8 cellular contexts compared by ENCODE assay signal in genomic region chr17:30824002-30824355, GRCh38. TPM values are rescaled to one million over a fixed set of nuclear protein-coding genes. Genes with fewer than 3 reads are reported as not detected.
DNase-seq lines count a peak whose midpoint lies in the region; ATAC-seq and TF ChIP-seq lines count a peak whose summit lies in the region.

No MANE protein-coding gene starts in this region.

- no peaks in the 10 kb centered on the region for H4K20me1 ChIP-seq in SK-N-SH (ENCODE audit: insufficient read depth)

- TF ChIP-seq POLR2A in upper lobe of left lung (IDR thresholded peaks at IDR 0.05): no peak

- intact Hi-C loops in CD4-positive, alpha-beta T cell (cut with DNase I, micrococcal nuclease): loop anchor here (1.0 to 10.0 kb wide), 8 partner anchors 15 to 709 kb away; partner anchors contain the start of genes EVI2B (in 2 of the 2), CPD (in 1 of the 2), GOSR1 (in 1 of the 2) and NSRP1 (in 1 of the 2)

- no peaks in the 10 kb centered on the region for H3K27me3 ChIP-seq in CD4-positive, alpha-beta T cell (ENCODE audit: control insufficient read depth, insufficient read depth, low read length)
- H3K27me3 ChIP-seq in H7 (ENCODE audit: control insufficient read depth, insufficient read depth, low read length) (no peaks in the 10 kb centered on the region), SK-N-SH (ENCODE audit: insufficient read depth) (no peaks in the 10 kb centered on the region), mesenchymal stem cell (ENCODE audit: control insufficient read depth in 1 of 2, insufficient read depth in 1 of 2, low read length in 2 of 2) (no peaks in the 10 kb centered on the region), upper lobe of left lung (no peaks in the 10 kb centered on the region)

- no peaks in the 10 kb centered on the region for H3K36me3 ChIP-seq in H7 (replicated peaks; ENCODE audit: control insufficient read depth, insufficient read depth, low read length)
- H3K36me3 ChIP-seq in SK-N-SH (replicated peaks in 1 of 2; ENCODE audit: control insufficient read depth in 1 of 2, insufficient read depth in 2 of 2, low read length in 1 of 2): peaks cover 0 to 2% of the 10 kb centered on the region in 2 experiments
- peaks cover 0 to 3% of the 10 kb centered on the region in 2 experiments for H3K36me3 ChIP-seq in mesenchymal stem cell (ENCODE audit: control insufficient read depth in 1 of 2, insufficient read depth in 2 of 2, low read depth in 1 of 2, low read length in 2 of 2)
- H3K36me3 ChIP-seq in upper lobe of left lung: no peaks in the 10 kb centered on the region

- H3K23ac ChIP-seq in mesenchymal stem cell (ENCODE audit: low read length in 2 of 2): no peak overlapping the region

- H2BK5ac ChIP-seq in mesenchymal stem cell (ENCODE audit: low read depth, low read length, poor library complexity, severe bottlenecking): no peak overlapping the region

- H3K27me3 Mint-ChIP-seq in CD4-positive, alpha-beta T cell: no peaks in the 10 kb centered on the region

- H3K9me3 Mint-ChIP-seq in CD4-positive, alpha-beta T cell: no peaks in the 10 kb centered on the region

- H3K4me1 ChIP-seq in SK-N-SH (ENCODE audit: control insufficient read depth in 1 of 2, insufficient read depth in 2 of 2, low read depth in 1 of 2, low read length in 1 of 2) (peaks cover 0 to 9% of the 10 kb centered on the region in 2 experiments; a peak in 2 of 4 replicates), mesenchymal stem cell (ENCODE audit: control insufficient read depth, insufficient read depth, low read depth, low read length) (peaks cover 6% of the 10 kb centered on the region), upper lobe of left lung (peaks cover 31 to 53% (median 40%) of the 10 kb centered on the region in 4 donors)

- peaks cover 3% of the 10 kb centered on the region for H3K79me1 ChIP-seq in mesenchymal stem cell (replicated peaks; ENCODE audit: low read length, poor library complexity, severe bottlenecking)

- H3K27ac Mint-ChIP-seq in CD4-positive, alpha-beta T cell: peak overlapping the region; percentile 83

- CTCF ChIA-PET in CD4-positive, alpha-beta T cell (lab: Charles Lee): interaction anchor here (0.6 to 8.4 kb wide), 12 partner anchors 9 to 489 kb away, joined by 3 to 160 read pairs (median 8); no protein-coding TSS in a partner anchor
- CTCF ChIA-PET in SK-N-SH (lab: Yijun Ruan, JAX): interaction anchor here (0.8 to 1.9 kb wide), 5 partner anchors 14 to 115 kb away, joined by 3 to 6 read pairs (median 4); no protein-coding TSS in a partner anchor

- H3K9ac ChIP-seq in SK-N-SH (peak overlapping the region; percentile 90), mesenchymal stem cell (ENCODE audit: low read length) (peak overlapping the region; percentile 86)

- H3K4me2 ChIP-seq in SK-N-SH (peak overlapping the region; percentile 85), mesenchymal stem cell (ENCODE audit: low read length, poor library complexity, severe bottlenecking) (peak overlapping the region; percentile 57)

- peaks cover 17% of the 10 kb centered on the region for H3F3A ChIP-seq in SK-N-SH (replicated peaks; ENCODE audit: insufficient read depth)

- peak overlapping the region in 1 of 2 experiments; percentile 49 for H2BK12ac ChIP-seq in mesenchymal stem cell (ENCODE audit: low read length in 2 of 2)

- H2AK5ac ChIP-seq in mesenchymal stem cell (ENCODE audit: low read length, severe bottlenecking): no peak overlapping the region

- peak in 2 of 10 experiments; percentile 20 to 37 for DNase-seq in CD4-positive, alpha-beta T cell
- DNase-seq in H7 (peak; percentile 84), SK-N-SH (peak; percentile 68), dermis blood vessel endothelial cell (peak; percentile 28), mesenchymal stem cell (no peak), upper lobe of left lung (no peak), AML-193 (lab: John Stamatoyannopoulos, UW) (no peak), HT-29 (ENCODE audit: low spot score) (no peak)

- H3K14ac ChIP-seq in mesenchymal stem cell (ENCODE audit: low read length in 2 of 2): no peak overlapping the region

- TF ChIP-seq EP300 in SK-N-SH (IDR thresholded peaks at IDR 0.05; ENCODE audit: borderline replicate concordance in 1 of 2, low read depth in 1 of 2, low read length in 1 of 2) (no peak), upper lobe of left lung (IDR thresholded peaks at IDR 0.05) (no peak)

- peak overlapping the region; percentile 64 for H4K91ac ChIP-seq in mesenchymal stem cell (ENCODE audit: low read length)

- H3K4ac ChIP-seq in mesenchymal stem cell (ENCODE audit: low read depth in 1 of 2, low read length in 2 of 2): no peak overlapping the region

- ATAC-seq in CD4-positive, alpha-beta T cell (ENCODE audit: poor library complexity): no peak
- peak in 1 of 2 donors; percentile 31 for ATAC-seq in upper lobe of left lung (ENCODE audit: low FRiP score in 2 of 2)

- H2BK120ac ChIP-seq in mesenchymal stem cell (ENCODE audit: low read depth, low read length): no peak overlapping the region

- H3K4me1 Mint-ChIP-seq in CD4-positive, alpha-beta T cell (ENCODE audit: low read depth): peaks cover 50% of the 10 kb centered on the region

- H3K18ac ChIP-seq in mesenchymal stem cell (ENCODE audit: low read depth in 1 of 2, low read length in 2 of 2): peak overlapping the region; percentile 37 to 94

- peak overlapping the region; percentile 83 for H4K8ac ChIP-seq in mesenchymal stem cell (ENCODE audit: low read length)

- H3K27ac ChIP-seq in CD4-positive, alpha-beta T cell (ENCODE audit: low read depth, low read length): peak overlapping the region; percentile 72
- H3K27ac ChIP-seq in SK-N-SH (ENCODE audit: low read depth in 2 of 2, low read length in 1 of 2) (peak overlapping the region; percentile 75 to 80), mesenchymal stem cell (ENCODE audit: low read length, poor library complexity, severe bottlenecking) (peak overlapping the region; percentile 66), upper lobe of left lung (peak overlapping the region; percentile 78 to 97 (median 88))

- peaks cover 54% of the 10 kb centered on the region for H3K79me2 ChIP-seq in SK-N-SH (ENCODE audit: insufficient read depth)

- peak overlapping the region; percentile 94 for H3K4me3 Mint-ChIP-seq in CD4-positive, alpha-beta T cell

- H3K36me3 Mint-ChIP-seq in CD4-positive, alpha-beta T cell (ENCODE audit: low read depth): peaks cover 36% of the 10 kb centered on the region

- peak overlapping the region; percentile 73 for H2BK15ac ChIP-seq in mesenchymal stem cell (ENCODE audit: low read depth, poor library complexity, severe bottlenecking)

- no peak for TF ChIP-seq RAD21 in SK-N-SH (IDR thresholded peaks at IDR 0.05; ENCODE audit: low read length)

- peak overlapping the region; percentile 91 for H2AFZ ChIP-seq in SK-N-SH (ENCODE audit: low read depth)
- peak overlapping the region; percentile 75 for H2AFZ ChIP-seq in mesenchymal stem cell (ENCODE audit: low read depth, low read length)

- no peak for TF ChIP-seq CTCF in CD4-positive, alpha-beta T cell (IDR thresholded peaks at IDR 0.05)
- TF ChIP-seq CTCF in SK-N-SH (IDR thresholded peaks at IDR 0.05) (no peak), upper lobe of left lung (IDR thresholded peaks at IDR 0.05) (no peak)

- H3K9me3 ChIP-seq in CD4-positive, alpha-beta T cell (ENCODE audit: control insufficient read depth, low read length): no peaks in the 10 kb centered on the region
- no peaks in the 10 kb centered on the region for H3K9me3 ChIP-seq in SK-N-SH
- no peaks in the 10 kb centered on the region for H3K9me3 ChIP-seq in mesenchymal stem cell (ENCODE audit: control insufficient read depth, low read length)
- no peaks in the 10 kb centered on the region for H3K9me3 ChIP-seq in upper lobe of left lung

- under 1% methylated on average over 11 of the region's 11 CpGs for WGBS in SK-N-SH (ENCODE audit: low lambda C conversion rate)
- under 1% methylated on average over 11 of the region's 11 CpGs for WGBS in mesenchymal stem cell
- WGBS in upper lobe of left lung, 2 donors: 0 to 1% methylated on average over 11 of the region's 11 CpGs

- H3K9me2 ChIP-seq in SK-N-SH: no peaks in the 10 kb centered on the region

- POLR2A ChIA-PET in CD4-positive, alpha-beta T cell (lab: Charles Lee): interaction anchor here (0.6 to 10.6 kb wide), 12 partner anchors 10 to 1183 kb away, joined by 3 to 289 read pairs (median 4); no protein-coding TSS in a partner anchor
- POLR2A ChIA-PET in SK-N-SH (lab: Yijun Ruan, JAX): no interaction called here

- H3K4me3 ChIP-seq in H7 (ENCODE audit: insufficient read depth, low read depth, low read length) (peak overlapping the region; percentile 86), SK-N-SH (ENCODE audit: low read depth in 2 of 2, low read length in 1 of 2) (peak overlapping the region; percentile 65 to 95), mesenchymal stem cell (ENCODE audit: insufficient read depth in 1 of 2, low read depth in 1 of 2, low read length in 2 of 2) (peak overlapping the region; percentile 82 to 86), upper lobe of left lung (peak overlapping the region; percentile 54 to 98 (median 92))

RNA-seq across cellular contexts. Expression of gene CRLF3, which starts 0.5 kb away (rescaled TPM):
- 10 to 100 TPM; 60.9 to 62.9 TPM for total RNA-seq in CD4-positive, alpha-beta T cell
- total RNA-seq in H7 (2014; rRNA removed; shearing (Covaris generic)): 18.4 and 22.5 TPM in 2 replicates
- 10.9 and 13.9 TPM in 2 replicates for polyA plus RNA-seq in SK-N-SH (2012; rRNA removed)
- 15.6 and 16.6 TPM in 2 replicates for polyA plus RNA-seq in SK-N-SH (2012; cell fraction: cytosol; rRNA removed)
- polyA plus RNA-seq in SK-N-SH (2012; cell fraction: nucleus; rRNA removed): 5.2 and 9.1 TPM in 2 replicates
- total RNA-seq in dermis blood vessel endothelial cell: 24.1 and 28.6 TPM in 2 replicates
- 4.3 TPM for polyA plus RNA-seq in mesenchymal stem cell (2013, experiment 1 of 2)
- polyA plus RNA-seq in mesenchymal stem cell (2013, experiment 2 of 2): 4.4 TPM
- 10 to 100 TPM in 5 of 6 donors, 1 to 10 TPM in 1; 8.1 to 26.4 (median 17.8) TPM for total RNA-seq in upper lobe of left lung
- 6.8 and 6.9 TPM in 2 replicates for total RNA-seq in HT-29 (2014; rRNA removed; shearing (Covaris generic))

RNA-seq across cellular contexts. Expression of gene ATAD5, which starts 7.8 kb away (rescaled TPM):
- 1 to 10 TPM; 3.6 to 3.9 TPM for total RNA-seq in CD4-positive, alpha-beta T cell
- 7.7 and 14.3 TPM in 2 replicates for total RNA-seq in H7 (2014; rRNA removed; shearing (Covaris generic))
- 0.66 and 0.75 TPM in 2 replicates for polyA plus RNA-seq in SK-N-SH (2012; rRNA removed)
- 0.73 and 0.77 TPM in 2 replicates for polyA plus RNA-seq in SK-N-SH (2012; cell fraction: cytosol; rRNA removed)
- polyA plus RNA-seq in SK-N-SH (2012; cell fraction: nucleus; rRNA removed): 1.2 and 1.8 TPM in 2 replicates
- total RNA-seq in dermis blood vessel endothelial cell (3.2 and 6.6 TPM in 2 replicates), upper lobe of left lung (1 to 10 TPM; 1.5 to 6.3 (median 1.9) TPM)
- 1.0 TPM for polyA plus RNA-seq in mesenchymal stem cell (2013, experiment 1 of 2)
- polyA plus RNA-seq in mesenchymal stem cell (2013, experiment 2 of 2): 0.92 TPM
- total RNA-seq in HT-29 (2014; rRNA removed; shearing (Covaris generic)): 3.5 and 3.6 TPM in 2 replicates

Comparison
In these comparisons a context has a peak if more than half of its experiments do, and no peak if none do; other contexts are left out.
1. DNase-seq: peak in H7 (single experiment), SK-N-SH (single experiment) and dermis blood vessel endothelial cell (single experiment); none in mesenchymal stem cell (single experiment), upper lobe of left lung (0 of 2), AML-193 (0 of 2) and HT-29 (single experiment).
2. Peak in every context shown above with its lines, with median percentiles within 50 percentile points of each other: H3K27ac ChIP-seq and H3K4me3 ChIP-seq.